In the genomic region with DNA sequence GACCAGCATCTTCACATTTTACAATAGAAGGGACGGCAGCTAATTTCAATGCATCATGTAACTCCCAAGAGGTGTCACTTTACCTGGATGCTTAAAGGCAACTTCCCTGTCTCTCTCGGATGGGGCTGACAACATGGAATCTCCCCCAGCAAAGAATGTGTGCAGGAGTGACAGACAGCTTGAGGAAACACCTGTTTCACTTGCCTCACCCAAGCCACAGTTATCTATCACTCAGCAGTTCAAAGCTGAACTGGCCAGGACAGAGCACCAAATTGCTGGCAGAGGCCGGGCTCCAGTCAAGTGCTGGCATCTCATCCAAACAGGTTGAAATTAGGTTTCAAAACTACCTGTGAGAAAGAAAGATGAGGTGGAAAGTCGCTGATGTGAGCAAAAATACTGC, we compare ENCODE assay signal across 18 cellular contexts.
DNase-seq lines count a peak whose midpoint lies in the region; ATAC-seq and TF ChIP-seq lines count a peak whose summit lies in the region.
"Had no signal": no experiment of that assay in that cellular context is flagged by ENCODE, and none has a peak within 500 bp of the region (broad histone marks: within the 10 kb centered on the region; RNA-seq: fewer than 3 reads in every experiment).

No MANE protein-coding gene starts in this region.

- 0 out of 2 replicates have a peak overlapping the region, but pooled peaks have one; percentile 3 for H2AFZ ChIP-seq in MM.1S (ENCODE audit: low read length)
- H2AFZ ChIP-seq in neural cell (ENCODE audit: low read depth, low read length), result no peak overlapping the region

- no peak for TF ChIP-seq POLR2A in right lobe of liver (IDR thresholded peaks at IDR 0.05)

- H3K27ac Mint-ChIP-seq in WTC11, result no peak overlapping the region
- H3K27ac Mint-ChIP-seq in CD8-positive, alpha-beta memory T cell, result no peak overlapping the region
- H3K27ac Mint-ChIP-seq: CD8-positive, alpha-beta T cell had no signal

- no peaks in the 10 kb centered on the region for H3K27me3 ChIP-seq in MM.1S (replicated peaks; ENCODE audit: insufficient read depth, low read length)
- H3K27me3 ChIP-seq in neural cell (ENCODE audit: insufficient read depth, low read depth, low read length), result no peaks in the 10 kb centered on the region
- no peaks in the 10 kb centered on the region for H3K27me3 ChIP-seq in right lobe of liver
- no peaks in the 10 kb centered on the region for H3K27me3 ChIP-seq in CD8-positive, alpha-beta memory T cell (ENCODE audit: insufficient read depth, low read length, poor library complexity, severe bottlenecking)
- H3K27me3 ChIP-seq: BLaER1, Peyer's patch had no signal

- peak; percentile 16 for ATAC-seq in WTC11
- no peak for ATAC-seq in right lobe of liver
- ATAC-seq: CD8-positive, alpha-beta T cell; SK-N-SH treated with all-trans-retinoic acid at 6 μM for 48 hours had no signal

- TF ChIP-seq CTCF in MM.1S (IDR thresholded peaks at IDR 0.05; ENCODE audit: low read length), result no peak
- no peak for TF ChIP-seq CTCF in WTC11 (IDR thresholded peaks at IDR 0.05)
- TF ChIP-seq CTCF in neural cell (IDR thresholded peaks at IDR 0.05; ENCODE audit: poor library complexity, severe bottlenecking), result no peak
- TF ChIP-seq CTCF in right lobe of liver (IDR thresholded peaks at IDR 0.05), result no peak

- H3K4me1 Mint-ChIP-seq in WTC11, result peaks cover 20% of the 10 kb centered on the region
- no peaks in the 10 kb centered on the region for H3K4me1 Mint-ChIP-seq in CD8-positive, alpha-beta memory T cell

- H3K36me3 ChIP-seq in MM.1S (replicated peaks; ENCODE audit: insufficient read depth, low read length) (no peaks in the 10 kb centered on the region), neural cell (ENCODE audit: insufficient read depth, low read length) (no peaks in the 10 kb centered on the region), right lobe of liver (no peaks in the 10 kb centered on the region)
- H3K36me3 ChIP-seq in CD8-positive, alpha-beta memory T cell (ENCODE audit: insufficient read depth, low read length), result no peaks in the 10 kb centered on the region
- H3K36me3 ChIP-seq: BLaER1, HAP-1, Peyer's patch had no signal

- no peaks in the 10 kb centered on the region for H4K20me1 ChIP-seq in MM.1S (ENCODE audit: insufficient read depth, low read length)
- no peaks in the 10 kb centered on the region for H4K20me1 ChIP-seq in neural cell (ENCODE audit: insufficient read depth)
- H4K20me1 ChIP-seq: BLaER1 had no signal

- H3K4me1 ChIP-seq in MM.1S (ENCODE audit: low read length), result peaks cover 34% of the 10 kb centered on the region
- H3K4me1 ChIP-seq in right lobe of liver, result no peaks in the 10 kb centered on the region
- H3K4me1 ChIP-seq in CD8-positive, alpha-beta memory T cell (ENCODE audit: insufficient read depth, low read length), result no peaks in the 10 kb centered on the region
- H3K4me1 ChIP-seq: HAP-1, Peyer's patch had no signal

- H3K27ac ChIP-seq in MM.1S (ENCODE audit: low read length) (peak overlapping the region; percentile 55; the same call in 1 of the 2 replicates), neural cell (ENCODE audit: low read length) (peak overlapping the region; percentile 28), right lobe of liver (no peak overlapping the region)
- no peak overlapping the region for H3K27ac ChIP-seq in CD8-positive, alpha-beta memory T cell (ENCODE audit: low read depth, low read length)
- H3K27ac ChIP-seq: BLaER1, Peyer's patch had no signal

- H3F3A ChIP-seq in MM.1S (ENCODE audit: insufficient read depth, low read length) (peaks cover 12% of the 10 kb centered on the region), neural cell (ENCODE audit: insufficient read depth, low read length, poor library complexity, severe bottlenecking) (no peaks in the 10 kb centered on the region)

- peaks cover 3% of the 10 kb centered on the region; the same call in 1 of the 2 replicates for H3K27me3 Mint-ChIP-seq in WTC11 (ENCODE audit: low read depth)
- peaks cover 0 to 5% of the 10 kb centered on the region in 2 donors for H3K27me3 Mint-ChIP-seq in CD8-positive, alpha-beta memory T cell

- peak; percentile 53 to 73 for DNase-seq in NCI-H187 (lab: John Stamatoyannopoulos, UW)
- DNase-seq in NCI-H187 treated with DMSO at 0.1 percent for 48 hours (lab: John Stamatoyannopoulos, UW), result no peak
- peak; percentile 91 for DNase-seq in MM.1S
- DNase-seq in WTC11 (ENCODE audit: low spot score), result no peak
- no peak for DNase-seq in right lobe of liver
- no peak for DNase-seq in D341Med (ENCODE audit: low spot score)
- DNase-seq in CD8-positive, alpha-beta memory T cell, result no peak
- DNase-seq: CD8-positive, alpha-beta T cell; DMS 273 treated with DMSO at 0.1 percent for 48 hours; IMR-90; Kasumi-1; NCI-H226; Peyer's patch; Right ventricle myocardium superior had no signal

- H3K9me2 ChIP-seq in MM.1S (replicated peaks; ENCODE audit: insufficient read depth, low read length) (no peaks in the 10 kb centered on the region), neural cell (ENCODE audit: insufficient read depth, low read length) (no peaks in the 10 kb centered on the region)

- TF ChIP-seq RAD21 in neural cell (conservative IDR thresholded peaks at IDR 0.05), result no peak

- peaks cover 6% of the 10 kb centered on the region for H3K9me3 Mint-ChIP-seq in WTC11
- H3K9me3 Mint-ChIP-seq in CD8-positive, alpha-beta memory T cell, result peaks cover 0 to 2% (median 0%) of the 10 kb centered on the region in 5 donors
- H3K9me3 Mint-ChIP-seq: CD8-positive, alpha-beta T cell had no signal

- POLR2A ChIA-PET in WTC11 (lab: Charles Lee), result no interaction called here
- POLR2A ChIA-PET in CD8-positive, alpha-beta memory T cell (lab: Charles Lee), result no interaction called here

- H3K4me3 ChIP-seq in MM.1S (ENCODE audit: low read length) (no peak overlapping the region), neural cell (ENCODE audit: low read length) (no peak overlapping the region), right lobe of liver (no peak overlapping the region)
- no peak overlapping the region for H3K4me3 ChIP-seq in CD8-positive, alpha-beta memory T cell (ENCODE audit: low read length)
- H3K4me3 ChIP-seq: BLaER1, HAP-1, Peyer's patch had no signal

- 55% methylated on average over 4 of the region's 4 CpGs for WGBS in right lobe of liver (ENCODE audit: insufficient coverage, low coverage, low lambda C conversion rate, missing lambda C conversion rate)

- H3K4me2 ChIP-seq in MM.1S (ENCODE audit: low read depth, low read length) (peak overlapping the region; percentile 42), neural cell (ENCODE audit: low read length) (no peak overlapping the region)
- H3K4me2 ChIP-seq: BLaER1 had no signal

- no peak for TF ChIP-seq EP300 in neural cell (conservative IDR thresholded peaks at IDR 0.05; ENCODE audit: poor library complexity, severe bottlenecking)

- CTCF ChIA-PET in WTC11 (lab: Charles Lee), result interaction anchor here (0.6 to 1.0 kb wide), 4 partner anchors 14 to 871 kb away, joined by 3 to 6 read pairs (median 4); a partner anchor contains a TSS
- CTCF ChIA-PET in CD8-positive, alpha-beta memory T cell (lab: Charles Lee), result no interaction called here

- no peaks in the 10 kb centered on the region for H3K79me2 ChIP-seq in MM.1S (ENCODE audit: low read length)
- no peaks in the 10 kb centered on the region for H3K79me2 ChIP-seq in neural cell (replicated peaks; ENCODE audit: insufficient read depth, low read length)

- H3K36me3 Mint-ChIP-seq in WTC11, result 0 out of 2 replicates have a peak, but pooled peaks cover 5% of the 10 kb centered on the region
- no peaks in the 10 kb centered on the region for H3K36me3 Mint-ChIP-seq in CD8-positive, alpha-beta memory T cell
- H3K36me3 Mint-ChIP-seq: CD8-positive, alpha-beta T cell had no signal

- no peaks in the 10 kb centered on the region for H3K9me3 ChIP-seq in MM.1S (replicated peaks; ENCODE audit: insufficient read depth, low read length)
- H3K9me3 ChIP-seq in neural cell (ENCODE audit: low read length), result no peaks in the 10 kb centered on the region
- no peaks in the 10 kb centered on the region for H3K9me3 ChIP-seq in right lobe of liver
- no peaks in the 10 kb centered on the region for H3K9me3 ChIP-seq in CD8-positive, alpha-beta memory T cell (ENCODE audit: low read length)
- H3K9me3 ChIP-seq: BLaER1, HAP-1, Peyer's patch had no signal

- intact Hi-C loops in right lobe of liver (cut with DNase I), result no loop called here

- H3K4me3 Mint-ChIP-seq in WTC11, result no peak overlapping the region
- no peak overlapping the region for H3K4me3 Mint-ChIP-seq in CD8-positive, alpha-beta memory T cell
- H3K4me3 Mint-ChIP-seq: CD8-positive, alpha-beta T cell had no signal

- peak overlapping the region; percentile 3; the same call in 1 of the 2 replicates for H3K9ac ChIP-seq in MM.1S (ENCODE audit: low read length)
- H3K9ac ChIP-seq in neural cell (ENCODE audit: low read length), result no peak overlapping the region
- H3K9ac ChIP-seq: BLaER1 had no signal

TF ChIP-seq in WTC11, 78 proteins besides CTCF, POLR2A, EP300 and RAD21 (continues in another document):
- TF ChIP-seq GRHL2 (CRISPR knock-in tag; IDR thresholded peaks at IDR 0.05; ENCODE audit: insufficient replicate concordance, severe bottlenecking), result no peak
- TF ChIP-seq, protein P1, sequence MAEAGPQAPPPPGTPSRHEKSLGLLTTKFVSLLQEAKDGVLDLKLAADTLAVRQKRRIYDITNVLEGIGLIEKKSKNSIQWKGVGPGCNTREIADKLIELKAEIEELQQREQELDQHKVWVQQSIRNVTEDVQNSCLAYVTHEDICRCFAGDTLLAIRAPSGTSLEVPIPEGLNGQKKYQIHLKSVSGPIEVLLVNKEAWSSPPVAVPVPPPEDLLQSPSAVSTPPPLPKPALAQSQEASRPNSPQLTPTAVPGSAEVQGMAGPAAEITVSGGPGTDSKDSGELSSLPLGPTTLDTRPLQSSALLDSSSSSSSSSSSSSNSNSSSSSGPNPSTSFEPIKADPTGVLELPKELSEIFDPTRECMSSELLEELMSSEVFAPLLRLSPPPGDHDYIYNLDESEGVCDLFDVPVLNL (CRISPR knock-in tag; IDR thresholded peaks at IDR 0.05; ENCODE audit: borderline replicate concordance, low read depth), result no peak
- no peak for TF ChIP-seq FOXJ3 (CRISPR knock-in tag; IDR thresholded peaks at IDR 0.05; ENCODE audit: borderline replicate concordance)
- no peak for TF ChIP-seq ZNF121 (CRISPR knock-in tag; IDR thresholded peaks at IDR 0.05)

TF ChIP-seq in neural cell, 6 proteins besides CTCF, POLR2A, EP300 and RAD21 (continues in another document):
- no peak for TF ChIP-seq MXI1 (conservative IDR thresholded peaks at IDR 0.05; ENCODE audit: poor library complexity, severe bottlenecking)

Comparison
In these comparisons a context has a peak if more than half of its experiments do, and no peak if none do; other contexts are left out.
1. DNase-seq: peak in NCI-H187 (2 of 2) and MM.1S (single experiment); none in NCI-H187 treated with DMSO at 0.1 percent for 48 hours (single experiment), WTC11 (single experiment), right lobe of liver (0 of 3), D341Med (single experiment) and CD8-positive, alpha-beta memory T cell (0 of 5).
2. H3K27ac ChIP-seq: peak in MM.1S (single experiment) and neural cell (single experiment); none in right lobe of liver (0 of 3) and CD8-positive, alpha-beta memory T cell (single experiment).